Comparison of ENCODE assay signal across 13 cellular contexts in genomic region chr6:167572106-167572505, GRCh38.
"Had no signal": no experiment of that assay in that cellular context is flagged by ENCODE, and none has a peak within 500 bp of the region (broad histone marks: within the 10 kb centered on the region; RNA-seq: fewer than 3 reads in every experiment).

No MANE protein-coding gene starts in this region.

- H3K4me1 Mint-ChIP-seq: activated naive CD4-positive, alpha-beta T cell treated with anti-CD3 and anti-CD28 coated beads, Interleukin-2, amount 10 ng/mL, durations not matched to agents 7 days and 5 days; memory B cell; natural killer cell had no signal

- H3K36me3 ChIP-seq: stomach, thyroid gland had no signal

- DNase-seq: activated CD4-positive, CD25-positive, alpha-beta regulatory T cell treated with anti-CD3 and anti-CD28 coated beads, Interleukin-2, amount 50 U/mL, for 72 hours; activated naive CD4-positive, alpha-beta T cell treated with anti-CD3 and anti-CD28 coated beads, Interleukin-2, amount 10 ng/mL, durations not matched to agents 7 days and 5 days; islet precursor cell; natural killer cell; occipital lobe; stomach; thyroid gland had no signal

- ATAC-seq: esophagus mucosa, natural killer cell, SK-N-SH treated with all-trans-retinoic acid at 6 μM for 48 hours had no signal

- H3K4me3 ChIP-seq: smooth muscle cell, stomach, thyroid gland had no signal

- H3K9me3 Mint-ChIP-seq: activated T-helper 2 cell treated with anti-CD3 and anti-CD28 coated beads, Interferon-gamma antibody, Interleukin-2, Interleukin-4, amounts not matched to agents 10 μg/mL and 5 μg/mL and 100 μg/mL, durations not matched to agents 14 hours and 24 hours and 36 hours; memory B cell; natural killer cell had no signal

- H3K36me3 Mint-ChIP-seq: activated naive CD4-positive, alpha-beta T cell treated with anti-CD3 and anti-CD28 coated beads, Interleukin-2, amount 10 ng/mL, durations not matched to agents 7 days and 5 days; memory B cell; natural killer cell had no signal

- H3K27ac ChIP-seq: thyroid gland had no signal

- H3K27ac Mint-ChIP-seq: activated naive CD4-positive, alpha-beta T cell treated with anti-CD3 and anti-CD28 coated beads, Interleukin-2, amount 10 ng/mL, durations not matched to agents 7 days and 5 days; activated T-helper 2 cell treated with anti-CD3 and anti-CD28 coated beads, Interferon-gamma antibody, Interleukin-2, Interleukin-4, amounts not matched to agents 10 μg/mL and 5 μg/mL and 100 μg/mL, durations not matched to agents 14 hours and 24 hours and 36 hours; memory B cell; natural killer cell; progenitor cell of endocrine pancreas had no signal

- H3K4me3 Mint-ChIP-seq: activated naive CD4-positive, alpha-beta T cell treated with anti-CD3 and anti-CD28 coated beads, Interleukin-2, amount 10 ng/mL, durations not matched to agents 7 days and 5 days; memory B cell; natural killer cell had no signal

- H3K4me2 ChIP-seq: smooth muscle cell had no signal

- H3K27me3 ChIP-seq: stomach, thyroid gland had no signal

- H3K9me3 ChIP-seq: stomach, thyroid gland had no signal
